Comparison of ENCODE assay signal across 8 cellular contexts in genomic region chr13:108155185-108156106, GRCh38. TPM values are rescaled to one million over a fixed set of nuclear protein-coding genes. Genes with fewer than 3 reads are reported as not detected.
A peak's percentile ranks its signal among the peaks of the same experiment; 100 is the strongest.
DNase-seq lines count a peak whose midpoint lies in the region; ATAC-seq, FAIRE-seq and TF ChIP-seq lines count a peak whose summit lies in the region.

No MANE protein-coding gene starts in this region.

- no peak overlapping the region for H3K14ac ChIP-seq in H9 (ENCODE audit: insufficient read depth, low read length)

- H2BK5ac ChIP-seq in H9 (ENCODE audit: insufficient read length, low read length): no peak overlapping the region

- H2BK120ac ChIP-seq in H9 (ENCODE audit: low read depth, low read length, poor library complexity, severe bottlenecking): no peak overlapping the region

- no peak overlapping the region for H4K5ac ChIP-seq in H9 (ENCODE audit: insufficient read length, low read depth, low read length)

- DNase-seq in DND-41 (peak; percentile 47), H9 (peak; percentile 33), NCI-H2081 (lab: John Stamatoyannopoulos, UW) (peak; percentile 51 to 63), lung microvascular endothelial cell (ENCODE audit: low read depth in 2 of 2) (peak; percentile 61 to 67), T1000 (lab: John Stamatoyannopoulos, UW) (no peak)
- peak; percentile 34 to 40 for DNase-seq in activated CD4-positive, alpha-beta T cell treated with anti-CD3 and anti-CD28 coated beads for 24 hours (ENCODE audit: low read depth in 2 of 2)
- DNase-seq in stimulated activated CD8-positive, alpha-beta memory T cell treated with anti-CD3 and anti-CD28 coated beads, Interleukin-12 subunit alpha, Interleukin-12 subunit beta, amount 100 ng/mL, for 24 hours (ENCODE audit: extremely low read depth): peak; percentile 5

- H3K9me3 Mint-ChIP-seq in H9: peaks cover 0 to 18% of the 10 kb centered on the region in 2 experiments; a peak in 3 of 5 replicates

- no peak overlapping the region for H2BK20ac ChIP-seq in H9 (ENCODE audit: low read depth, low read length, poor library complexity, severe bottlenecking)

- FAIRE-seq in colon (lab: Jason Lieb, UNC): peak; percentile 71

- no peak overlapping the region for H4K91ac ChIP-seq in H9 (ENCODE audit: insufficient read length, low read depth, low read length)

- H3K23ac ChIP-seq in H9 (ENCODE audit: insufficient read length, low read depth, low read length): no peak overlapping the region

- H3K23me2 ChIP-seq in H9 (ENCODE audit: insufficient read length, low read depth, low read length, poor library complexity, severe bottlenecking): no peaks in the 10 kb centered on the region

- H3K4me1 Mint-ChIP-seq in H9: peaks cover 9 to 12% of the 10 kb centered on the region in 2 experiments

- ATAC-seq in DND-41 (ENCODE audit: insufficient read depth, low read depth): peak; percentile 48; the same call in 2 of the 3 replicates

- no peaks in the 10 kb centered on the region for H3K79me2 ChIP-seq in DND-41 (ENCODE audit: insufficient read depth, low read length)
- H3K79me2 ChIP-seq in H9 (ENCODE audit: insufficient read depth, low read length): no peaks in the 10 kb centered on the region

- H3K79me1 ChIP-seq in H9 (ENCODE audit: insufficient read depth, low read depth, low read length, poor library complexity, severe bottlenecking): no peaks in the 10 kb centered on the region

- no peak overlapping the region for H2BK15ac ChIP-seq in H9 (ENCODE audit: low read depth, low read length)

- H3K4me3 ChIP-seq in DND-41 (ENCODE audit: low read depth in 1 of 2, low read length in 2 of 2): no peak overlapping the region

- no peak overlapping the region for H3K4ac ChIP-seq in H9 (ENCODE audit: low read depth, low read length)

- no peak overlapping the region for H3K4me2 ChIP-seq in DND-41 (ENCODE audit: insufficient read depth, low read length)
- H3K4me2 ChIP-seq in H9 (ENCODE audit: insufficient read depth, insufficient read length, low read length): no peak overlapping the region

- TF ChIP-seq CTCF in DND-41 (IDR thresholded peaks at IDR 0.05; ENCODE audit: borderline replicate concordance, extremely low read depth, low read length, poor library complexity, severe bottlenecking) (peak; percentile 86), H9 (conservative IDR thresholded peaks at IDR 0.05) (peak; percentile 92)

- H2AFZ ChIP-seq in DND-41 (ENCODE audit: low read depth, low read length): no peak overlapping the region
- no peak overlapping the region for H2AFZ ChIP-seq in H9 (ENCODE audit: low read length)

- no peak overlapping the region for H3K18ac ChIP-seq in H9 (ENCODE audit: insufficient read length, low read depth, low read length)

- no CpG with 5 or more reads among the region's 16 CpGs for WGBS in H9 (ENCODE audit: extremely low coverage, insufficient read length, low lambda C conversion rate)

- no peak overlapping the region for H3T11ph ChIP-seq in H9 (ENCODE audit: low read length)

- no peak overlapping the region for H3K56ac ChIP-seq in H9 (ENCODE audit: insufficient read length, low read depth, low read length)

- H4K8ac ChIP-seq in H9 (replicated peaks; ENCODE audit: insufficient read length, low read depth, low read length): no peak overlapping the region

- H2BK12ac ChIP-seq in H9 (ENCODE audit: insufficient read length, low read depth, low read length): no peak overlapping the region

- no peak overlapping the region for H3K27ac Mint-ChIP-seq in H9

- H3K4me3 Mint-ChIP-seq in H9: no peak overlapping the region

- H3K36me3 Mint-ChIP-seq in H9 (ENCODE audit: insufficient read depth in 1 of 3, low read depth in 3 of 3): peaks cover 0 to 2% (median 0%) of the 10 kb centered on the region in 3 experiments; a peak in 2 of 7 replicates

- H3K27me3 Mint-ChIP-seq in H9 (ENCODE audit: low read depth): no peaks in the 10 kb centered on the region; the same call in 1 of the 2 replicates

- H3K4me1 ChIP-seq in DND-41 (ENCODE audit: insufficient read depth, low read length) (no peaks in the 10 kb centered on the region), H9 (ENCODE audit: insufficient read depth, low read length) (no peaks in the 10 kb centered on the region)

- H3K9me3 ChIP-seq in DND-41 (ENCODE audit: insufficient read depth, low read length, severe bottlenecking) (peaks cover 5% of the 10 kb centered on the region), H9 (ENCODE audit: control insufficient read depth, low read depth, low read length) (peaks cover 6% of the 10 kb centered on the region)

- no peak overlapping the region for H2AK5ac ChIP-seq in H9 (ENCODE audit: insufficient read length, low read length)

- H3K36me3 ChIP-seq in DND-41 (ENCODE audit: insufficient read depth, low read length): no peaks in the 10 kb centered on the region

- H3K27me3 ChIP-seq in DND-41 (ENCODE audit: insufficient read depth, low read length, poor library complexity) (no peaks in the 10 kb centered on the region), H9 (ENCODE audit: insufficient read depth, low read length) (no peaks in the 10 kb centered on the region; the same call in 1 of the 2 replicates)

- no peak overlapping the region for H3K9ac ChIP-seq in DND-41 (ENCODE audit: low read depth, low read length)
- H3K9ac ChIP-seq in H9 (ENCODE audit: extremely low read depth, insufficient read length, low read length): no peak overlapping the region

- no peak overlapping the region for H3K27ac ChIP-seq in DND-41 (ENCODE audit: low read length)
- H3K27ac ChIP-seq in H9 (ENCODE audit: insufficient read length, low read depth, low read length): no peak overlapping the region

- no peaks in the 10 kb centered on the region for H4K20me1 ChIP-seq in DND-41 (ENCODE audit: insufficient read depth, low read length)
- H4K20me1 ChIP-seq in H9 (ENCODE audit: control insufficient read depth, insufficient read depth, insufficient read length): no peaks in the 10 kb centered on the region

RNA-seq across cellular contexts. Expression of gene LIG4, which starts 59.9 kb away (rescaled TPM):
- total RNA-seq in H9 (2021): 5.6 and 5.9 TPM in 2 replicates
- 7.6 and 10.3 TPM in 2 replicates for total RNA-seq in lung microvascular endothelial cell
